ENCODE assay signal across 8 cellular contexts in genomic region chr17:42386784-42387183, GRCh38.
DNase-seq lines count a peak whose midpoint lies in the region; ATAC-seq and TF ChIP-seq lines count a peak whose summit lies in the region.

No MANE protein-coding gene starts in this region.

- H3K9ac ChIP-seq in duodenal mucosa (ENCODE audit: low read depth in 1 of 2, low read length in 2 of 2), result peak overlapping the region; percentile 79 to 90

- H3K9me3 Mint-ChIP-seq in nephron, result no peaks in the 10 kb centered on the region

- ATAC-seq in HG03457 (IDR thresholded peaks at IDR 0.05; ENCODE audit: unreplicated experiment) (no peak), GM18873 (IDR thresholded peaks at IDR 0.05; ENCODE audit: low FRiP score, unreplicated experiment) (no peak)

- DNase-seq in AG10803 (ENCODE audit: low read depth), result no peak
- peak; percentile 62 for DNase-seq in LNCaP clone FGC (ENCODE audit: low read depth)
- DNase-seq in DMS153 (lab: John Stamatoyannopoulos, UW), result no peak
- DNase-seq in DMS153 treated with DMSO at 0.1 percent for 48 hours (lab: John Stamatoyannopoulos, UW; ENCODE audit: unreplicated experiment), result no peak

- peak overlapping the region; percentile 94 to 98 (median 95) for H3K4me3 Mint-ChIP-seq in nephron

- no peaks in the 10 kb centered on the region for H3K27me3 Mint-ChIP-seq in nephron (ENCODE audit: low read depth)

- H3K27me3 ChIP-seq in duodenal mucosa (ENCODE audit: control insufficient read depth in 1 of 2, insufficient read depth in 2 of 2, low read length in 2 of 2), result no peaks in the 10 kb centered on the region

- H3K4me1 ChIP-seq in duodenal mucosa (ENCODE audit: control insufficient read depth in 1 of 2, insufficient read depth in 2 of 2, low read length in 2 of 2), result peaks cover 23 to 25% of the 10 kb centered on the region in 2 donors

- H3K4me3 ChIP-seq in AG10803 (ENCODE audit: low read length) (peak overlapping the region; percentile 90), LNCaP clone FGC (ENCODE audit: low read depth, low read length) (peak overlapping the region; percentile 90), duodenal mucosa (ENCODE audit: low read depth in 1 of 2, low read length in 2 of 2) (peak overlapping the region; percentile 75 to 79)

- H3K27ac Mint-ChIP-seq in nephron, result peak overlapping the region; percentile 93 to 95 (median 95)

- peaks cover 35% of the 10 kb centered on the region for H3K4me1 Mint-ChIP-seq in nephron

- no peaks in the 10 kb centered on the region for H3K9me3 ChIP-seq in duodenal mucosa (ENCODE audit: control insufficient read depth in 1 of 2, low read length in 2 of 2)

- no peaks in the 10 kb centered on the region for H3K36me3 ChIP-seq in duodenal mucosa (ENCODE audit: control insufficient read depth in 1 of 2, insufficient read depth in 2 of 2, low read length in 2 of 2)

- H3K27ac ChIP-seq in duodenal mucosa (ENCODE audit: low read depth, low read length), result peak overlapping the region; percentile 97

- TF ChIP-seq CTCF in AG10803 (conservative IDR thresholded peaks at IDR 0.05; ENCODE audit: low read length), result no peak
- TF ChIP-seq CTCF in LNCaP clone FGC (IDR thresholded peaks at IDR 0.05; ENCODE audit: control insufficient read depth, extremely low read depth, insufficient read depth), result no peak
- no peak for TF ChIP-seq CTCF in nephron (IDR thresholded peaks at IDR 0.05; ENCODE audit: unreplicated experiment in 3 of 3)

- H3K36me3 Mint-ChIP-seq in nephron (ENCODE audit: low read depth), result peaks cover 8% of the 10 kb centered on the region
